In genomic region chr9:38153910-38154291, GRCh38 we compare ENCODE assay signal across 6 cellular contexts.
"Had no signal": no experiment of that assay in that cellular context is flagged by ENCODE, and none has a peak within 500 bp of the region (broad histone marks: within the 10 kb centered on the region; RNA-seq: fewer than 3 reads in every experiment).

No MANE protein-coding gene starts in this region.

- ATAC-seq: GM23338 had no signal

- H3K4me2 ChIP-seq: GM23338 had no signal

- FAIRE-seq: H1, H54, HTR-8/SVneo had no signal

- H2AFZ ChIP-seq: GM23338 had no signal

- H3K4me3 ChIP-seq: GM23338 had no signal

- DNase-seq: H9, HCEC 1CT had no signal
